In the genomic region with DNA sequence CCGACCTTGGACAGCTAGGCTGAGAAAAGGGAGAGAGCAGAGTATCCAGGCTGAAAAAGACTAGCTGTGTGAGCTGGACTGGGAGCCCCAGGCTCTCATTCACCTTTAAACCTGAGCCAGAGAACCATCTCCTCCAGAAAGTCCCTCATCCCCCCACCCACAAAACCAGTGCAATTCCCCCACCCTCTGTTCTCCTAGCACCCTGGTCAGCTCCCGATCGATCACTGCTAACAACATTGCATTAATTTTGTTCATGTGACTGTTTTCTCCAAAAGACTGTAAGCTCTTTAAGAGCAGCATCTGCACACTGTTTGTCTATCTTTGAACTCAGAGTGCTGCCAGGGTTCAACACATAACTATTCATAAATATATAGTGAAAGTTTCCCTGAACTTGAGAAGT, we compare ENCODE assay signal across 29 cellular contexts.
"Had no signal": no experiment of that assay in that cellular context is flagged by ENCODE, and none has a peak within 500 bp of the region (broad histone marks: within the 10 kb centered on the region; RNA-seq: fewer than 3 reads in every experiment).

No MANE protein-coding gene starts in this region.

- H3K9ac ChIP-seq: neural progenitor cell had no signal

- H3K4me2 ChIP-seq: neural progenitor cell had no signal

- H3K4me3 ChIP-seq: left lung, lower lobe of right lung, neural progenitor cell, ovary, right atrium auricular region, skin epidermis, stomach, testis, thyroid gland, transverse colon, upper lobe of left lung, vagina had no signal

- H3K4me1 ChIP-seq: testis, thyroid gland, vagina had no signal

- DNase-seq: hippocampal formation; left colon; left lung; lower lobe of right lung; mammary epithelial cell; mesenchymal stem cell; naive B cell; natural killer cell; nephron progenitor cell; occipital lobe; ovary; stimulated activated CD4-positive, alpha-beta T cell treated with anti-CD3 and anti-CD28 coated beads, Interleukin-12 subunit alpha, Interleukin-12 subunit beta, amount 100 ng/mL, for 4 hours; stimulated activated CD4-positive, alpha-beta T cell treated with anti-CD3 and anti-CD28 coated beads, Interleukin-15, amount 100 ng/mL, for 24 hours; stimulated activated CD4-positive, alpha-beta T cell treated with anti-CD3 and anti-CD28 coated beads, Interleukin-2, amount 100 ng/mL, for 24 hours; stimulated activated CD4-positive, alpha-beta T cell treated with anti-CD3 and anti-CD28 coated beads, Interleukin-4, amount 100 ng/mL, for 1 hour; stimulated activated naive B cell treated with anti-CD40 and anti-IgM and Interleukin-4, amounts not matched to agents 10 μg/mL and 1 μg/mL and 100 μg/mL, for 72 hours; stimulated activated naive CD8-positive, alpha-beta T cell treated with anti-CD3 and anti-CD28 coated beads, Interleukin-15, Interleukin-2, amounts not matched to agents 100 U/mL and 50 U/mL, for 24 hours; stomach; testis; thyroid gland; transverse colon; upper lobe of left lung had no signal

- H3K36me3 ChIP-seq: left lung, lower lobe of right lung, neural progenitor cell, neutrophil, ovary, right atrium auricular region, stomach, thyroid gland, transverse colon, upper lobe of left lung, vagina had no signal

- FAIRE-seq: keratinocyte had no signal

- H3K27me3 ChIP-seq: ovary, right atrium auricular region, testis, thyroid gland, transverse colon, upper lobe of left lung, vagina had no signal

- H3K9me3 ChIP-seq: left lung, lower lobe of right lung, neutrophil, ovary, right atrium auricular region, stomach, testis, thyroid gland, transverse colon, upper lobe of left lung, vagina had no signal

- H3K27ac ChIP-seq: left lung, lower lobe of right lung, neural progenitor cell, neutrophil, ovary, right atrium auricular region, skin epidermis, stomach, testis, thyroid gland, transverse colon, upper lobe of left lung, vagina had no signal

- ATAC-seq: left colon; left lung; lower lobe of right lung; natural killer cell; sciatic nerve; stimulated activated naive CD8-positive, alpha-beta T cell treated with anti-CD3 and anti-CD28 coated beads, Interleukin-15, Interleukin-2, amounts not matched to agents 100 U/mL and 50 U/mL, for 24 hours had no signal

- H2AFZ ChIP-seq: neural progenitor cell had no signal
